In the genomic region with DNA sequence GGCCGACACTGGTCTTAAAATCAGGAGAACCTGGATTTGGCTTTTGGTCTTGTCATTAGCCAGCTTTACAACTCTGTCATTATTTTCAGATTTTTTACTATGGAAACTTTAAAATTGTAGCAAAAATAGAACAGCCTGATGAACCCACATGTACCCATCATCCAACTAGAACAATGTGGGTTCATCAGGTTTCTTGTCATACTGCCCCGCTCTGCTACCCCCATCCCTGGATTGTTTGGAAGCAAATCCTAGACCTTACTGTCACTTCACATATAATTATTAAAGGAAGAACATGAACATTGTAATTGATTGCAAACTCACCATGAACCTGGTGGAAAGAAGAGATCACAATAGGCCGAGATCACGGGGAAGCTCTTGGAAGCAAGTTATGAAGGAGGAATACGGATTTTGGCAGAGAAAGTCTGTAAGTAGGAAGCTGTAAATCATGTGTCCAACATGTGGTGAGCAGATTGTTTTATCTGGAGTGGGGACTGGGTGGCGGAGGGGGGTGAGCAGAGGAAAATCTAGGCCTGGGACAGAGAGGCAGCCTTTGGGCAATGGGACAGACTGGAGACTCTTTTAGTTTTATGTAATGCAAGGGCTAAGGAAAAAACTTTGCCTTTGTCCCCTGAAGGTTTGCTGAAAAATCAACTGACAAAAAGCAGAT, we compare ENCODE assay signal across 10 cellular contexts.
DNase-seq lines count a peak whose midpoint lies in the region; ATAC-seq and TF ChIP-seq lines count a peak whose summit lies in the region.
"Had no signal": no experiment of that assay in that cellular context is flagged by ENCODE, and none has a peak within 500 bp of the region (broad histone marks: within the 10 kb centered on the region; RNA-seq: fewer than 3 reads in every experiment).

No MANE protein-coding gene starts in this region.

- no peak overlapping the region for H3K27ac ChIP-seq in CD8-positive, alpha-beta T cell (ENCODE audit: low read depth, low read length)
- peak overlapping the region; percentile 45 for H3K27ac ChIP-seq in neural progenitor cell

- CTCF ChIA-PET in CD8-positive, alpha-beta T cell (lab: Charles Lee) = interaction anchor here (1.0 to 4.7 kb wide), 4 partner anchors 9 to 64 kb away, joined by 3 to 59 read pairs (median 29); partner anchors contain the start of gene PITPNC1
- CTCF ChIA-PET in Calu3 (lab: Charles Lee) = no interaction called here

- H2AFZ ChIP-seq in neural progenitor cell (replicated peaks) = no peak overlapping the region

- H3F3A ChIP-seq in neural progenitor cell (ENCODE audit: low read depth) = peaks cover 45% of the 10 kb centered on the region

- H3K79me2 ChIP-seq in neural progenitor cell (ENCODE audit: low read depth) = peaks cover 4% of the 10 kb centered on the region

- intact Hi-C loops in CD8-positive, alpha-beta T cell (cut with DNase I, micrococcal nuclease) = loop anchor here in 1 of 2 experiments (5.0 kb wide), 1 partner anchor 197 kb away; the partner anchor contains the start of gene HELZ
- intact Hi-C loops in Calu3 (cut with micrococcal nuclease; ENCODE audit: unreplicated experiment) = no loop called here

- H3K4me2 ChIP-seq in neural progenitor cell = no peak overlapping the region

- no peaks in the 10 kb centered on the region for H3K9me3 Mint-ChIP-seq in CD8-positive, alpha-beta T cell
- H3K9me3 Mint-ChIP-seq in neural progenitor cell (no peaks in the 10 kb centered on the region), Calu3 (ENCODE audit: low read depth, unreplicated experiment) (no peaks in the 10 kb centered on the region)
- H3K9me3 Mint-ChIP-seq: activated naive CD4-positive, alpha-beta T cell treated with anti-CD3 and anti-CD28 coated beads, Interleukin-2, amount 10 ng/mL, durations not matched to agents 7 days and 5 days had no signal

- no peaks in the 10 kb centered on the region for H3K27me3 ChIP-seq in CD8-positive, alpha-beta T cell (ENCODE audit: insufficient read depth, low read length)
- no peaks in the 10 kb centered on the region for H3K27me3 ChIP-seq in neural progenitor cell

- H3K27ac Mint-ChIP-seq in CD8-positive, alpha-beta T cell = peak overlapping the region; percentile 99
- H3K27ac Mint-ChIP-seq in neural progenitor cell = no peak overlapping the region
- no peak overlapping the region for H3K27ac Mint-ChIP-seq in Calu3 (ENCODE audit: unreplicated experiment)

- BruUV-seq in Calu3 (replicated peaks; lab: Mats Ljungman, UMichigan) = no TSS peak

- no peak for TF ChIP-seq CTCF in CD8-positive, alpha-beta T cell (IDR thresholded peaks at IDR 0.05)
- TF ChIP-seq CTCF in neural progenitor cell (IDR thresholded peaks at IDR 0.05) (no peak), Calu3 (IDR thresholded peaks at IDR 0.05; ENCODE audit: unreplicated experiment) (no peak)

- H3K4me1 ChIP-seq in CD8-positive, alpha-beta T cell (ENCODE audit: insufficient read depth, low read length) = peaks cover 85% of the 10 kb centered on the region
- peaks cover 43% of the 10 kb centered on the region for H3K4me1 ChIP-seq in neural progenitor cell

- no peaks in the 10 kb centered on the region for H3K27me3 Mint-ChIP-seq in CD8-positive, alpha-beta T cell (ENCODE audit: low read depth)
- H3K27me3 Mint-ChIP-seq in neural progenitor cell (ENCODE audit: insufficient read depth, low read depth) (peaks cover 10% of the 10 kb centered on the region), Calu3 (ENCODE audit: unreplicated experiment) (no peaks in the 10 kb centered on the region)
- H3K27me3 Mint-ChIP-seq: activated naive CD4-positive, alpha-beta T cell treated with anti-CD3 and anti-CD28 coated beads, Interleukin-2, amount 10 ng/mL, durations not matched to agents 7 days and 5 days had no signal

- no peaks in the 10 kb centered on the region for H3K9me3 ChIP-seq in CD8-positive, alpha-beta T cell (ENCODE audit: low read length)
- no peaks in the 10 kb centered on the region for H3K9me3 ChIP-seq in neural progenitor cell (ENCODE audit: low read depth)

- in situ Hi-C loops in SK-MEL-5 (cut with HindIII; ENCODE audit: low pct_unique_long_range_greater_than_20kb, low sequenced_read_pairs) = no loop called here

- H3K36me3 ChIP-seq in CD8-positive, alpha-beta T cell (ENCODE audit: insufficient read depth, low read length) = no peaks in the 10 kb centered on the region
- H3K36me3 ChIP-seq in neural progenitor cell = no peaks in the 10 kb centered on the region

- peaks cover 78% of the 10 kb centered on the region for H3K4me1 Mint-ChIP-seq in CD8-positive, alpha-beta T cell (ENCODE audit: low read depth)
- H3K4me1 Mint-ChIP-seq in neural progenitor cell (peaks cover 46% of the 10 kb centered on the region), Calu3 (ENCODE audit: low read depth, unreplicated experiment) (no peaks in the 10 kb centered on the region)

- no peak for DNase-seq in CD8-positive, alpha-beta T cell
- DNase-seq in SK-MEL-5 (ENCODE audit: low read depth, low spot score) (peak; percentile 37), fibroblast of peridontal ligament (ENCODE audit: extremely low read depth) (peak; percentile 39), neural progenitor cell (ENCODE audit: low spot score) (no peak), HT-29 (ENCODE audit: low spot score) (no peak), Calu3 (no peak)
- no peak for DNase-seq in activated CD8-positive, alpha-beta memory T cell treated with anti-CD3 and anti-CD28 coated beads, Interleukin-2, amount 50 U/mL, for 48 hours
- DNase-seq: activated naive CD4-positive, alpha-beta T cell treated with anti-CD3 and anti-CD28 coated beads, Interleukin-2, amount 10 ng/mL, durations not matched to agents 7 days and 5 days; NCI-H510A had no signal

- no peak for ATAC-seq in CD8-positive, alpha-beta T cell
- ATAC-seq in HG02840 (IDR thresholded peaks at IDR 0.05; ENCODE audit: low FRiP score, unreplicated experiment) = no peak

- POLR2A ChIA-PET in CD8-positive, alpha-beta T cell (lab: Charles Lee) = interaction anchor here (0.8 to 1.3 kb wide), 2 partner anchors 39 to 65 kb away, joined by 3 to 4 read pairs; no protein-coding TSS in a partner anchor

- H3K9ac ChIP-seq in neural progenitor cell = no peak overlapping the region

- H4K20me1 ChIP-seq in neural progenitor cell (ENCODE audit: low read depth) = no peaks in the 10 kb centered on the region

- H3K4me3 ChIP-seq in CD8-positive, alpha-beta T cell (ENCODE audit: low read depth, low read length) = no peak overlapping the region
- H3K4me3 ChIP-seq in neural progenitor cell = no peak overlapping the region

- no peak overlapping the region for H3K4me3 Mint-ChIP-seq in CD8-positive, alpha-beta T cell
- H3K4me3 Mint-ChIP-seq in neural progenitor cell (no peak overlapping the region), Calu3 (ENCODE audit: low read depth, unreplicated experiment) (no peak overlapping the region)
- H3K4me3 Mint-ChIP-seq: activated naive CD4-positive, alpha-beta T cell treated with anti-CD3 and anti-CD28 coated beads, Interleukin-2, amount 10 ng/mL, durations not matched to agents 7 days and 5 days had no signal

- H3K36me3 Mint-ChIP-seq in CD8-positive, alpha-beta T cell = peaks cover 8% of the 10 kb centered on the region
- H3K36me3 Mint-ChIP-seq in neural progenitor cell (peaks cover 2% of the 10 kb centered on the region), Calu3 (ENCODE audit: insufficient read depth, unreplicated experiment) (no peaks in the 10 kb centered on the region)

Comparison
In these comparisons a context has a peak if more than half of its experiments do, and no peak if none do; other contexts are left out.
1. DNase-seq: peak in SK-MEL-5 (single experiment) and fibroblast of peridontal ligament (single experiment); none in CD8-positive, alpha-beta T cell (0 of 7), neural progenitor cell (single experiment), activated CD8-positive, alpha-beta memory T cell treated with anti-CD3 and anti-CD28 coated beads, Interleukin-2, amount 50 U/mL, for 48 hours (single experiment), HT-29 (single experiment) and Calu3 (single experiment).